Comparison of ENCODE assay signal across 10 cellular contexts in the genomic region with DNA sequence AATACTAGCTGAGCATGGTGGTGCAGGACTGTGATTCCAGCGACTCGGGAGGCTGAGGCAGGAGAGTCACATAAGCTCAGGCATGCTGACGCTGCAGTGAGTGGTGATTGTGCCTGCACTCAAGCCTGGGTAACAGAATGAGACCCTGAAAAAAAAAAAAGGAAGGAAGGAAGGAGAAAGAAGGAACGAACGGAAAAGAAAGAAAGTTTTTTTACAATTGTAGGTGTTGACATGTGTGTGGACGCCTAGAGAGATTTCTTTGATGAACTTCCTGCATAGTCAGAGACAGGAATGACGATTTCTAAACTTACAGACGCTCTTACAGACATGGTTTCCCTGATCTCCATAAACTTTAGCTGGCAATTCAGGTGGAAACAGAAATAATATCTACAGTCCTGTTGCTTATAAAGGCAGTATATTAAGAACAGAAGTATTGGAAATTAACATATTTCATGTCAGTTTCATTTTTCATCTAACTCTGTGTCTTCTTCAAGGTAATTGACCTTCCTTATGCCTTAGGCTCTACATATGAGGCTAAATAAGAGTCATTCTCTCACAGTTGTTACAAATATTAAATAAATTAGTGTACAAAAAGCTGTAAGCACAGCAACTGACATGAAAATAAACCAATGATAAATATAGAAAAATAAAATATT. TPM values are rescaled to one million over a fixed set of nuclear protein-coding genes. Genes with fewer than 3 reads are reported as not detected.
DNase-seq lines count a peak whose midpoint lies in the region; ATAC-seq and TF ChIP-seq lines count a peak whose summit lies in the region.
"Had no signal": no experiment of that assay in that cellular context is flagged by ENCODE, and none has a peak within 500 bp of the region (broad histone marks: within the 10 kb centered on the region; RNA-seq: fewer than 3 reads in every experiment).

No MANE protein-coding gene starts in this region.

- no peaks in the 10 kb centered on the region for H3K9me2 ChIP-seq in DOHH2 (replicated peaks; ENCODE audit: control insufficient read depth, low read length)

- WGBS in lower leg skin, 2 donors, result 45 to 57% methylated on average over 8 of the region's 8 CpGs

- no peaks in the 10 kb centered on the region for H3K27me3 Mint-ChIP-seq in activated CD4-positive, alpha-beta memory T cell treated with anti-CD3 and anti-CD28 coated beads for 36 hours
- H3K27me3 Mint-ChIP-seq in mesothelial cell of epicardium (ENCODE audit: low read depth), result no peaks in the 10 kb centered on the region

- intact Hi-C loops in activated CD4-positive, alpha-beta memory T cell treated with anti-CD3 and anti-CD28 coated beads for 36 hours (cut with micrococcal nuclease), result no loop called here
- intact Hi-C loops in lower leg skin (cut with DNase I; ENCODE audit: low total_unique reads), result no loop called here

- TF ChIP-seq CTCF in DOHH2 (IDR thresholded peaks at IDR 0.05; ENCODE audit: low read depth, low read length, poor library complexity, severe bottlenecking) (no peak), mesothelial cell of epicardium (IDR thresholded peaks at IDR 0.05; ENCODE audit: unreplicated experiment) (no peak), lower leg skin (IDR thresholded peaks at IDR 0.05) (no peak)

- ATAC-seq in GM19463 (IDR thresholded peaks at IDR 0.05; ENCODE audit: unreplicated experiment), result peak; percentile 32
- ATAC-seq in HG03469 (IDR thresholded peaks at IDR 0.05; ENCODE audit: unreplicated experiment), result no peak

- H4K20me1 ChIP-seq in DOHH2 (ENCODE audit: control insufficient read depth, insufficient read depth, low read depth, low read length), result no peaks in the 10 kb centered on the region

- H3F3A ChIP-seq in DOHH2 (ENCODE audit: control insufficient read depth, insufficient read depth), result no peaks in the 10 kb centered on the region

- H3K9me3 Mint-ChIP-seq in activated CD4-positive, alpha-beta memory T cell treated with anti-CD3 and anti-CD28 coated beads for 36 hours, result peaks cover 6% of the 10 kb centered on the region
- peaks cover 8% of the 10 kb centered on the region for H3K9me3 Mint-ChIP-seq in mesothelial cell of epicardium

- H3K4me3 ChIP-seq in DOHH2 (ENCODE audit: low read length), result peak overlapping the region; percentile 13; the same call in 1 of the 2 replicates
- no peak overlapping the region for H3K4me3 ChIP-seq in lower leg skin (ENCODE audit: low read depth, poor library complexity, severe bottlenecking)
- H3K4me3 ChIP-seq: HAP-1 had no signal

- POLR2A ChIA-PET in activated CD4-positive, alpha-beta memory T cell treated with anti-CD3 and anti-CD28 coated beads for 36 hours (lab: Charles Lee), result interaction anchor here (1.1 to 5.7 kb wide), 5 partner anchors 9 to 89 kb away, joined by 3 to 58 read pairs (median 8); no protein-coding TSS in a partner anchor

- peak; percentile 37 for DNase-seq in activated CD4-positive, alpha-beta memory T cell treated with anti-CD3 and anti-CD28 coated beads for 36 hours
- no peak for DNase-seq in mesothelial cell of epicardium (ENCODE audit: low spot score in 2 of 2, unreplicated experiment in 2 of 2)
- DNase-seq in COR-L47 (lab: John Stamatoyannopoulos, UW), result no peak
- DNase-seq in lower leg skin (ENCODE audit: low spot score in 2 of 2), result no peak
- no peak for DNase-seq in NCI-H1092 treated with DMSO at 0.1 percent for 48 hours (lab: John Stamatoyannopoulos, UW)
- DNase-seq: kidney glomerular epithelial cell had no signal

- H3K79me2 ChIP-seq in DOHH2 (ENCODE audit: control insufficient read depth, low read length), result no peaks in the 10 kb centered on the region

- H3K4me2 ChIP-seq in DOHH2 (ENCODE audit: low read length), result peak overlapping the region; percentile 33

- H3K9me3 ChIP-seq in DOHH2 (ENCODE audit: control insufficient read depth, insufficient read depth, low read length), result no peaks in the 10 kb centered on the region
- H3K9me3 ChIP-seq: HAP-1 had no signal

- no peaks in the 10 kb centered on the region for H3K36me3 ChIP-seq in DOHH2 (ENCODE audit: control insufficient read depth, low read length)
- H3K36me3 ChIP-seq: HAP-1 had no signal

- no peak for TF ChIP-seq POLR2A in lower leg skin (IDR thresholded peaks at IDR 0.05)

- H3K4me1 Mint-ChIP-seq in activated CD4-positive, alpha-beta memory T cell treated with anti-CD3 and anti-CD28 coated beads for 36 hours (ENCODE audit: low read depth), result peaks cover 48% of the 10 kb centered on the region
- H3K4me1 Mint-ChIP-seq in mesothelial cell of epicardium, result no peaks in the 10 kb centered on the region

- H3K27ac ChIP-seq in DOHH2 (ENCODE audit: low read depth, low read length), result no peak overlapping the region

- peaks cover 32% of the 10 kb centered on the region for H3K36me3 Mint-ChIP-seq in activated CD4-positive, alpha-beta memory T cell treated with anti-CD3 and anti-CD28 coated beads for 36 hours
- H3K36me3 Mint-ChIP-seq in mesothelial cell of epicardium, result no peaks in the 10 kb centered on the region

- H3K4me3 Mint-ChIP-seq in activated CD4-positive, alpha-beta memory T cell treated with anti-CD3 and anti-CD28 coated beads for 36 hours, result peak overlapping the region; percentile 83
- H3K4me3 Mint-ChIP-seq in mesothelial cell of epicardium, result peak overlapping the region; percentile 36

- no peaks in the 10 kb centered on the region for H3K27me3 ChIP-seq in DOHH2 (ENCODE audit: control insufficient read depth, low read length)

- peak overlapping the region; percentile 96 for H3K27ac Mint-ChIP-seq in activated CD4-positive, alpha-beta memory T cell treated with anti-CD3 and anti-CD28 coated beads for 36 hours
- H3K27ac Mint-ChIP-seq in mesothelial cell of epicardium, result no peak overlapping the region

- 0 out of 2 replicates have a peak, but pooled peaks cover 4% of the 10 kb centered on the region for H3K4me1 ChIP-seq in DOHH2 (ENCODE audit: control insufficient read depth, low read length)
- H3K4me1 ChIP-seq: HAP-1 had no signal

- CTCF ChIA-PET in activated CD4-positive, alpha-beta memory T cell treated with anti-CD3 and anti-CD28 coated beads for 36 hours (lab: Charles Lee), result interaction anchor here (0.5 to 2.3 kb wide), 4 partner anchors 16 to 195 kb away, joined by 3 to 14 read pairs (median 3); no protein-coding TSS in a partner anchor

RNA-seq across cellular contexts. Expression of gene SAMSN1, which starts 4.1 kb away (rescaled TPM):
- total RNA-seq in activated CD4-positive, alpha-beta memory T cell treated with anti-CD3 and anti-CD28 coated beads for 36 hours, result 10 to 100 TPM; 47.5 to 48.4 TPM
- total RNA-seq in mesothelial cell of epicardium (0.27 to 0.36 TPM (median 0.29 TPM) in 3 replicates), lower leg skin (1 to 10 TPM in 3 of 4 donors, under 1 TPM in 1; 0.88 to 3.4 (median 2.0) TPM)

Comparison
In these comparisons a context has a peak if more than half of its experiments do, and no peak if none do; other contexts are left out.
1. RNA of gene SAMSN1, which starts 4.1 kb away (total RNA-seq): 47.5 to 48.4 TPM in activated CD4-positive, alpha-beta memory T cell treated with anti-CD3 and anti-CD28 coated beads for 36 hours; 0.88 to 3.4 TPM in lower leg skin and 0.27 to 0.36 TPM in mesothelial cell of epicardium; every median in the first group is over 10 times any median in the second.